ENCODE assay signal across 10 cellular contexts in genomic region chr1:116089870-116090269, GRCh38. TPM values are rescaled to one million over a fixed set of nuclear protein-coding genes. Genes with fewer than 3 reads are reported as not detected.
"Had no signal": no experiment of that assay in that cellular context is flagged by ENCODE, and none has a peak within 500 bp of the region (broad histone marks: within the 10 kb centered on the region; RNA-seq: fewer than 3 reads in every experiment).

No MANE protein-coding gene starts in this region.

- FAIRE-seq: HepG2, HTR-8/SVneo had no signal

- H3K9ac ChIP-seq: KMS-11 had no signal

- H3K27ac ChIP-seq: HL-60, KMS-11 had no signal

- H3K4me2 ChIP-seq: KMS-11 had no signal

- ATAC-seq: HepG2 had no signal

- DNase-seq: IMR-90, KBM-7, KG1 had no signal

RNA-seq across cellular contexts. Expression of gene MAB21L3, which starts 21.3 kb away (rescaled TPM):
- total RNA-seq: HT-29, HT1080, IMR-90 had no signal
- polyA plus RNA-seq: IgD-negative memory B cell, IMR-90 had no signal
